9 cellular contexts compared by ENCODE assay signal in the genomic region with DNA sequence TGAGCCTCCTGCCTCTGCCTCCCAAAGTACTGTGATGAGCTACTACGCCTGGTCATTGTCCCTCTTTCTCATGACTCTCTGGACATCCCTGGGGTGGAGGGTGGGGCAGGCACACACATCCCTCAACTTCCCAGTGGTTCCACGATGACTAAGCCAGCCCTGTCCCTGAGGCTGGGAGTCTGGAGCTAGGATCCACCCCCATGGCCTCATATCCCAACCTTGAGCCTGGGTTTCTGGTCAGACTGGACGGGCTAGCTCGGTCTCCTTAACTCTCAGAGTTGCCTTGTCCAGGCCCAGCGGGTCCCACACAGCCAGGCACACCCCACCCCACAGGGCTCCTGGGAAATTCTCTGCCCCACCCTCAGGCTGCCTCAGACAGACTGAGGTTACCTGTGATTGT. TPM values are rescaled to one million over a fixed set of nuclear protein-coding genes. Genes with fewer than 3 reads are reported as not detected.
DNase-seq lines count a peak whose midpoint lies in the region; ATAC-seq and TF ChIP-seq lines count a peak whose summit lies in the region.
"Had no signal": no experiment of that assay in that cellular context is flagged by ENCODE, and none has a peak within 500 bp of the region (broad histone marks: within the 10 kb centered on the region; RNA-seq: fewer than 3 reads in every experiment).

No MANE protein-coding gene starts in this region.

- peaks cover 42% of the 10 kb centered on the region for H3K4me1 ChIP-seq in A673 (ENCODE audit: insufficient read depth, low read length, poor library complexity, severe bottlenecking)
- H3K4me1 ChIP-seq in HEK293 (ENCODE audit: control insufficient read depth, insufficient read depth, low read length), result peaks cover 13% of the 10 kb centered on the region
- peaks cover 50% of the 10 kb centered on the region for H3K4me1 ChIP-seq in adipocyte (ENCODE audit: control insufficient read depth, insufficient read depth, low read length)
- peaks cover 59% of the 10 kb centered on the region for H3K4me1 ChIP-seq in lower lobe of right lung

- DNase-seq in A673 (ENCODE audit: low spot score) (no peak), adipocyte (ENCODE audit: low read depth) (peak; percentile 30), lower lobe of right lung (no peak), NCI-H524 treated with DMSO at 0.1 percent for 48 hours (lab: John Stamatoyannopoulos, UW) (no peak), NCI-H128 (lab: John Stamatoyannopoulos, UW; ENCODE audit: unreplicated experiment) (no peak)
- no peak for DNase-seq in stimulated activated CD4-positive, alpha-beta T cell treated with anti-CD3 and anti-CD28 coated beads, Interleukin-4, amount 100 ng/mL, for 24 hours
- DNase-seq in NK-92 treated with Interleukin-12 subunit alpha and Interleukin-12 subunit beta, amount 100 ng/mL, for 24 hours (lab: John Stamatoyannopoulos, UW), result no peak
- DNase-seq: GF-D8 had no signal

- no peak overlapping the region for H3K4me3 ChIP-seq in A673 (ENCODE audit: low read depth, low read length, poor library complexity, severe bottlenecking)
- no peak overlapping the region for H3K4me3 ChIP-seq in HEK293 (ENCODE audit: low read depth, low read length)
- H3K4me3 ChIP-seq in adipocyte (ENCODE audit: low read length), result no peak overlapping the region
- no peak overlapping the region for H3K4me3 ChIP-seq in lower lobe of right lung

- intact Hi-C loops in A673 (cut with micrococcal nuclease; ENCODE audit: unreplicated experiment), result loop anchor here (10.0 kb wide), 1 partner anchor 675 kb away; no protein-coding TSS in a partner anchor
- intact Hi-C loops in lower lobe of right lung (cut with DNase I), result no loop called here

- no peak overlapping the region for H3K9ac ChIP-seq in adipocyte (ENCODE audit: low read length)

- CTCF ChIA-PET in A673 (lab: Charles Lee), result no interaction called here
- CTCF ChIA-PET in HEK293 (lab: Yijun Ruan, JAX), result interaction anchor here (0.6 to 2.6 kb wide), 9 partner anchors 11 to 259 kb away, joined by 3 to 11 read pairs (median 3); no protein-coding TSS in a partner anchor

- H3K27me3 ChIP-seq in A673 (replicated peaks; ENCODE audit: insufficient read depth, low read depth, low read length, poor library complexity) (no peaks in the 10 kb centered on the region), adipocyte (replicated peaks; ENCODE audit: control insufficient read depth, insufficient read depth, low read length) (no peaks in the 10 kb centered on the region), lower lobe of right lung (ENCODE audit: low read depth) (no peaks in the 10 kb centered on the region)

- peak overlapping the region; percentile 61 for H3K27ac ChIP-seq in A673 (ENCODE audit: low read depth, low read length, poor library complexity, severe bottlenecking)
- no peak overlapping the region for H3K27ac ChIP-seq in HEK293 (ENCODE audit: extremely low read depth, low read depth, low read length)
- H3K27ac ChIP-seq in lower lobe of right lung, result peak overlapping the region; percentile 36

- POLR2A ChIA-PET in A673 (lab: Charles Lee; ENCODE audit: low non-redundant PET), result no interaction called here
- POLR2A ChIA-PET in HEK293 (lab: Yijun Ruan, JAX), result interaction anchor here (1.4 to 5.2 kb wide), 3 partner anchors 15 to 19 kb away, joined by 5 to 63 read pairs (median 6); a partner anchor contains a TSS

- H3K36me3 ChIP-seq in A673 (ENCODE audit: insufficient read depth, low read length, poor library complexity, severe bottlenecking), result no peaks in the 10 kb centered on the region
- H3K36me3 ChIP-seq in HEK293 (ENCODE audit: control insufficient read depth in 2 of 2, insufficient read depth in 1 of 2, low read length in 2 of 2), result no peaks in the 10 kb centered on the region
- H3K36me3 ChIP-seq in adipocyte (ENCODE audit: control insufficient read depth, insufficient read depth, low read length, severe bottlenecking), result no peaks in the 10 kb centered on the region
- no peaks in the 10 kb centered on the region for H3K36me3 ChIP-seq in lower lobe of right lung

- no peak for ATAC-seq in lower lobe of right lung

- H3K9me3 ChIP-seq in A673 (ENCODE audit: low read depth, low read length, poor library complexity, severe bottlenecking), result no peaks in the 10 kb centered on the region
- no peaks in the 10 kb centered on the region for H3K9me3 ChIP-seq in HEK293 (ENCODE audit: control insufficient read depth, insufficient read depth, low read depth, low read length)
- H3K9me3 ChIP-seq in adipocyte (ENCODE audit: control insufficient read depth, low read length), result no peaks in the 10 kb centered on the region
- no peaks in the 10 kb centered on the region for H3K9me3 ChIP-seq in lower lobe of right lung

- BruUV-seq in A673 (replicated peaks; lab: Mats Ljungman, UMichigan), result no TSS peak

- TF ChIP-seq CTCF in A673 (conservative IDR thresholded peaks at IDR 0.05; ENCODE audit: low read depth, low read length) (no peak), HEK293 (tag by site-specific recombination; IDR thresholded peaks at IDR 0.05) (no peak), lower lobe of right lung (IDR thresholded peaks at IDR 0.05) (no peak)

TF ChIP-seq in HEK293, 187 proteins besides CTCF, POLR2A, EP300 and RAD21 (continues in another document):
- TF ChIP-seq ZNF76 (tag by site-specific recombination; IDR thresholded peaks at IDR 0.05; ENCODE audit: borderline replicate concordance, low read depth) (no peak), ZBTB17 (tag by site-specific recombination; IDR thresholded peaks at IDR 0.05) (0 out of 2 replicates have a peak, but pooled peaks have one; percentile 9), ZNF561 (tag by site-specific recombination; IDR thresholded peaks at IDR 0.05; ENCODE audit: borderline replicate concordance) (no peak), YY2 (tag by site-specific recombination; IDR thresholded peaks at IDR 0.05) (no peak), ZFP69B (tag by site-specific recombination; IDR thresholded peaks at IDR 0.05) (no peak), BCL11B (tag by site-specific recombination; IDR thresholded peaks at IDR 0.05; ENCODE audit: low read depth) (no peak), ZNF239 (tag by site-specific recombination; IDR thresholded peaks at IDR 0.05) (no peak), ZXDB (tag by site-specific recombination; IDR thresholded peaks at IDR 0.05) (no peak), ZFHX2 (tag by site-specific recombination; conservative IDR thresholded peaks at IDR 0.05) (no peak), ZNF707 (tag by site-specific recombination; IDR thresholded peaks at IDR 0.05) (no peak), ZNF610 (tag by site-specific recombination; IDR thresholded peaks at IDR 0.05; ENCODE audit: borderline replicate concordance) (no peak), SALL2 (tag by site-specific recombination; IDR thresholded peaks at IDR 0.05; ENCODE audit: borderline replicate concordance) (no peak), ZNF335 (tag by site-specific recombination; conservative IDR thresholded peaks at IDR 0.05) (peak; percentile 57; the same call in 1 of the 2 replicates), ZNF621 (tag by site-specific recombination; IDR thresholded peaks at IDR 0.05) (no peak), GFI1B (tag by site-specific recombination; IDR thresholded peaks at IDR 0.05) (no peak)
- TF ChIP-seq, protein P1, sequence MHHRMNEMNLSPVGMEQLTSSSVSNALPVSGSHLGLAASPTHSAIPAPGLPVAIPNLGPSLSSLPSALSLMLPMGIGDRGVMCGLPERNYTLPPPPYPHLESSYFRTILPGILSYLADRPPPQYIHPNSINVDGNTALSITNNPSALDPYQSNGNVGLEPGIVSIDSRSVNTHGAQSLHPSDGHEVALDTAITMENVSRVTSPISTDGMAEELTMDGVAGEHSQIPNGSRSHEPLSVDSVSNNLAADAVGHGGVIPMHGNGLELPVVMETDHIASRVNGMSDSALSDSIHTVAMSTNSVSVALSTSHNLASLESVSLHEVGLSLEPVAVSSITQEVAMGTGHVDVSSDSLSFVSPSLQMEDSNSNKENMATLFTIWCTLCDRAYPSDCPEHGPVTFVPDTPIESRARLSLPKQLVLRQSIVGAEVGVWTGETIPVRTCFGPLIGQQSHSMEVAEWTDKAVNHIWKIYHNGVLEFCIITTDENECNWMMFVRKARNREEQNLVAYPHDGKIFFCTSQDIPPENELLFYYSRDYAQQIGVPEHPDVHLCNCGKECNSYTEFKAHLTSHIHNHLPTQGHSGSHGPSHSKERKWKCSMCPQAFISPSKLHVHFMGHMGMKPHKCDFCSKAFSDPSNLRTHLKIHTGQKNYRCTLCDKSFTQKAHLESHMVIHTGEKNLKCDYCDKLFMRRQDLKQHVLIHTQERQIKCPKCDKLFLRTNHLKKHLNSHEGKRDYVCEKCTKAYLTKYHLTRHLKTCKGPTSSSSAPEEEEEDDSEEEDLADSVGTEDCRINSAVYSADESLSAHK (tag by site-specific recombination; IDR thresholded peaks at IDR 0.05), result no peak
- TF ChIP-seq, protein P2, sequence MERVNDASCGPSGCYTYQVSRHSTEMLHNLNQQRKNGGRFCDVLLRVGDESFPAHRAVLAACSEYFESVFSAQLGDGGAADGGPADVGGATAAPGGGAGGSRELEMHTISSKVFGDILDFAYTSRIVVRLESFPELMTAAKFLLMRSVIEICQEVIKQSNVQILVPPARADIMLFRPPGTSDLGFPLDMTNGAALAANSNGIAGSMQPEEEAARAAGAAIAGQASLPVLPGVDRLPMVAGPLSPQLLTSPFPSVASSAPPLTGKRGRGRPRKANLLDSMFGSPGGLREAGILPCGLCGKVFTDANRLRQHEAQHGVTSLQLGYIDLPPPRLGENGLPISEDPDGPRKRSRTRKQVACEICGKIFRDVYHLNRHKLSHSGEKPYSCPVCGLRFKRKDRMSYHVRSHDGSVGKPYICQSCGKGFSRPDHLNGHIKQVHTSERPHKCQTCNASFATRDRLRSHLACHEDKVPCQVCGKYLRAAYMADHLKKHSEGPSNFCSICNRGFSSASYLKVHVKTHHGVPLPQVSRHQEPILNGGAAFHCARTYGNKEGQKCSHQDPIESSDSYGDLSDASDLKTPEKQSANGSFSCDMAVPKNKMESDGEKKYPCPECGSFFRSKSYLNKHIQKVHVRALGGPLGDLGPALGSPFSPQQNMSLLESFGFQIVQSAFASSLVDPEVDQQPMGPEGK (tag by site-specific recombination; IDR thresholded peaks at IDR 0.05), result 0 out of 2 replicates have a peak, but pooled peaks have one; percentile 17
- TF ChIP-seq, protein P3, sequence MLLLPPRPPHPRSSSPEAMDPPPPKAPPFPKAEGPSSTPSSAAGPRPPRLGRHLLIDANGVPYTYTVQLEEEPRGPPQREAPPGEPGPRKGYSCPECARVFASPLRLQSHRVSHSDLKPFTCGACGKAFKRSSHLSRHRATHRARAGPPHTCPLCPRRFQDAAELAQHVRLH (tag by site-specific recombination; IDR thresholded peaks at IDR 0.05), result no peak

RNA-seq across cellular contexts. Expression of a gene that starts 19.6 kb away (rescaled TPM):
- total RNA-seq in A673 (2021), result 148 and 164 TPM in 2 replicates
- 80.2 TPM for total RNA-seq in lower lobe of right lung

RNA-seq across cellular contexts. Expression of a gene that starts 19.6 kb away (rescaled TPM):
- total RNA-seq in A673 (2021) (63.3 and 69.5 TPM in 2 replicates), lower lobe of right lung (82.7 TPM)

RNA-seq across cellular contexts. Expression of a gene that starts 51.7 kb away (rescaled TPM):
- total RNA-seq in A673 (2021) (119 and 126 TPM in 2 replicates), lower lobe of right lung (35.2 TPM)

RNA-seq across cellular contexts. Expression of a gene that starts 53.2 kb away (rescaled TPM):
- total RNA-seq in A673 (2021) (85.7 and 109 TPM in 2 replicates), lower lobe of right lung (29.3 TPM)
